In the genomic region with DNA sequence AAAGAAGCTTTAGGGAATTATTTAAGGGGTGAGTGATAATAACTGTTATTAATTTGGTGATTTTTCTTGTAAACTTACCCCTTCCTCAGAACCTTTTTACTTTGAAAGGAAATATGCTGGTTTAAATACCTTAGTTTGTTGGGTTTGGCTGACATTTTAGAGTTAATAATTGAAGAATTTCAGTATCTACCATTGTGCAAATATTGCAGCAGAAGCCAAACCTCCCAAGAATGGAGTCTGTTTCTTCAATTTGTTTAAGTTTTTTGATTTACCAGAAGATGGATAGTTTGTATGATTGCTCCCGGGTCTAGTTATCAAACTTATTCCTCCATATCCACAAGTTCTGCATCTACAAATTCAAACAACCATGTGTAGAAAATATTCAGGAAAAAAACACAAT, we compare ENCODE assay signal across 18 cellular contexts.
DNase-seq lines count a peak whose midpoint lies in the region; ATAC-seq, FAIRE-seq and TF ChIP-seq lines count a peak whose summit lies in the region.
"Had no signal": no experiment of that assay in that cellular context is flagged by ENCODE, and none has a peak within 500 bp of the region (broad histone marks: within the 10 kb centered on the region; RNA-seq: fewer than 3 reads in every experiment).

No MANE protein-coding gene starts in this region.

- FAIRE-seq in A549 (lab: Jason Lieb, UNC), result peak; percentile 94
- FAIRE-seq: GM12878, GM18507, H54, HTR-8/SVneo had no signal

- no peak for TF ChIP-seq RAD21 in A549 (conservative IDR thresholded peaks at IDR 0.05 in 1 of 2, IDR thresholded peaks at IDR 0.05 in 1 of 2)
- no peak for TF ChIP-seq RAD21 in liver (IDR thresholded peaks at IDR 0.05)

- H3K9me3 ChIP-seq in A549 (no peaks in the 10 kb centered on the region), liver (ENCODE audit: control insufficient read depth in 4 of 4, low read length in 3 of 4) (no peaks in the 10 kb centered on the region)

- CTCF ChIA-PET in A549 (lab: Yijun Ruan, JAX), result interaction anchor here (0.9 to 1.6 kb wide), 3 partner anchors 8 to 13 kb away, joined by 3 to 6 read pairs (median 3); no protein-coding TSS in a partner anchor
- CTCF ChIA-PET in activated CD4-positive, alpha-beta T cell treated with anti-CD3 and anti-CD28 coated beads, Interleukin-2, amount 10 ng/mL, durations not matched to agents 7 days and 5 days (lab: Charles Lee), result interaction anchor here (1.0 kb wide), 1 partner anchor 163 kb away, joined by 7 read pairs; no protein-coding TSS in a partner anchor

- intact Hi-C loops in dorsolateral prefrontal cortex (cut with DNase I), result no loop called here

- 6% methylated on average over 1 of the region's 1 CpG for WGBS in A549 (ENCODE audit: missing lambda C conversion rate)
- WGBS in liver, result 39% methylated on average over 1 of the region's 1 CpG

- no peak for TF ChIP-seq EP300 in A549 (IDR thresholded peaks at IDR 0.05)

- no peaks in the 10 kb centered on the region for H3K27me3 ChIP-seq in liver (ENCODE audit: control insufficient read depth in 4 of 4, insufficient read depth in 4 of 4, low read length in 3 of 4)
- no peaks in the 10 kb centered on the region for H3K27me3 ChIP-seq in dorsolateral prefrontal cortex

- POLR2A ChIA-PET in A549 (lab: Yijun Ruan, JAX), result interaction anchor here (1.5 kb wide), 1 partner anchor 77 kb away, joined by 4 read pairs; the partner anchor contains the start of gene ATRN
- POLR2A ChIA-PET in activated CD4-positive, alpha-beta T cell treated with anti-CD3 and anti-CD28 coated beads, Interleukin-2, amount 10 ng/mL, durations not matched to agents 7 days and 5 days (lab: Charles Lee), result no interaction called here

- no peak overlapping the region for H3K9ac ChIP-seq in liver (ENCODE audit: low read depth in 1 of 2, low read length in 2 of 2)
- H3K9ac ChIP-seq: GM23248 had no signal

- H3K27ac Mint-ChIP-seq in chondrocyte (ENCODE audit: unreplicated experiment), result peak overlapping the region; percentile 75
- H3K27ac Mint-ChIP-seq in activated CD4-positive, alpha-beta T cell treated with anti-CD3 and anti-CD28 coated beads, Interleukin-2, amount 10 ng/mL, durations not matched to agents 7 days and 5 days, result no peak overlapping the region
- H3K27ac Mint-ChIP-seq: B cell; CD4-positive, alpha-beta T cell had no signal

- no peak for TF ChIP-seq CTCF in A549 (IDR thresholded peaks at IDR 0.05)
- TF ChIP-seq CTCF in chondrocyte (IDR thresholded peaks at IDR 0.05), result no peak
- no peak for TF ChIP-seq CTCF in liver (IDR thresholded peaks at IDR 0.05; ENCODE audit: low read depth, low read length, missing input control)
- TF ChIP-seq CTCF in dorsolateral prefrontal cortex (IDR thresholded peaks at IDR 0.05 in 54 of 56, conservative IDR thresholded peaks at IDR 0.05 in 2 of 56; ENCODE audit: low read depth in 1 of 56, partially characterized antibody in 56 of 56), result no peak

- no peak for TF ChIP-seq POLR2A in A549 (IDR thresholded peaks at IDR 0.05; ENCODE audit: low read length)

- H3K4me3 Mint-ChIP-seq in chondrocyte (ENCODE audit: unreplicated experiment), result no peak overlapping the region
- H3K4me3 Mint-ChIP-seq in activated CD4-positive, alpha-beta T cell treated with anti-CD3 and anti-CD28 coated beads, Interleukin-2, amount 10 ng/mL, durations not matched to agents 7 days and 5 days, result no peak overlapping the region
- H3K4me3 Mint-ChIP-seq: B cell; CD4-positive, alpha-beta T cell had no signal

- H3K4me1 Mint-ChIP-seq in chondrocyte (ENCODE audit: low read depth), result peaks cover 26% of the 10 kb centered on the region
- H3K4me1 Mint-ChIP-seq in activated CD4-positive, alpha-beta T cell treated with anti-CD3 and anti-CD28 coated beads, Interleukin-2, amount 10 ng/mL, durations not matched to agents 7 days and 5 days, result no peaks in the 10 kb centered on the region
- H3K4me1 Mint-ChIP-seq: B cell had no signal

- H3K27ac ChIP-seq in A549 (peak overlapping the region; percentile 65 to 82), liver (ENCODE audit: low read depth in 1 of 2, low read length in 2 of 2) (no peak overlapping the region), dorsolateral prefrontal cortex (no peak overlapping the region)
- H3K27ac ChIP-seq: GM23248 had no signal

- H3K27me3 Mint-ChIP-seq in chondrocyte (ENCODE audit: low read depth), result no peaks in the 10 kb centered on the region
- H3K27me3 Mint-ChIP-seq in activated CD4-positive, alpha-beta T cell treated with anti-CD3 and anti-CD28 coated beads, Interleukin-2, amount 10 ng/mL, durations not matched to agents 7 days and 5 days, result no peaks in the 10 kb centered on the region
- H3K27me3 Mint-ChIP-seq: B cell; CD4-positive, alpha-beta T cell had no signal

- H3K4me2 ChIP-seq in A549, result peak overlapping the region; percentile 66

- DNase-seq in A549 (ENCODE audit: low read depth in 1 of 2, low spot score in 1 of 2), result peak; percentile 23 to 44
- DNase-seq in HuH-7.5 (ENCODE audit: low spot score), result peak; percentile 19
- DNase-seq in chondrocyte (ENCODE audit: low spot score), result no peak
- DNase-seq in dorsolateral prefrontal cortex, result no peak
- no peak for DNase-seq in activated CD4-positive, alpha-beta T cell treated with anti-CD3 and anti-CD28 coated beads, Interleukin-2, amount 10 ng/mL, durations not matched to agents 7 days and 5 days
- DNase-seq: C1 segment of cervical spinal cord; CD4-positive, alpha-beta T cell; DMS79; GM23248; IMR-90 had no signal

- no peaks in the 10 kb centered on the region for H3K9me3 Mint-ChIP-seq in chondrocyte (ENCODE audit: low read depth)
- no peaks in the 10 kb centered on the region for H3K9me3 Mint-ChIP-seq in activated CD4-positive, alpha-beta T cell treated with anti-CD3 and anti-CD28 coated beads, Interleukin-2, amount 10 ng/mL, durations not matched to agents 7 days and 5 days
- H3K9me3 Mint-ChIP-seq: CD4-positive, alpha-beta T cell had no signal

- peaks cover 17% of the 10 kb centered on the region for H3K36me3 Mint-ChIP-seq in chondrocyte (ENCODE audit: low read depth)
- H3K36me3 Mint-ChIP-seq in activated CD4-positive, alpha-beta T cell treated with anti-CD3 and anti-CD28 coated beads, Interleukin-2, amount 10 ng/mL, durations not matched to agents 7 days and 5 days (ENCODE audit: low read depth), result peaks cover 2% of the 10 kb centered on the region

- peak in 1 of 2 experiments; percentile 42; a peak in 2 of 6 replicates for ATAC-seq in A549
- no peak for ATAC-seq in GM21367 (IDR thresholded peaks at IDR 0.05; ENCODE audit: unreplicated experiment)
- ATAC-seq in HG03108 (IDR thresholded peaks at IDR 0.05; ENCODE audit: unreplicated experiment), result no peak
- ATAC-seq: GM12878 had no signal

- peaks cover 0 to 6% (median under 1%) of the 10 kb centered on the region in 4 donors for H3K36me3 ChIP-seq in liver (ENCODE audit: control insufficient read depth in 4 of 4, insufficient read depth in 3 of 4, low read depth in 1 of 4, low read length in 3 of 4)

- H3K4me3 ChIP-seq in A549 (no peak overlapping the region), liver (ENCODE audit: low read depth in 1 of 3, low read length in 3 of 3) (no peak overlapping the region), dorsolateral prefrontal cortex (no peak overlapping the region)
- H3K4me3 ChIP-seq: GM12878, GM23248 had no signal

- H3K4me1 ChIP-seq in A549 (peaks cover 66% of the 10 kb centered on the region), liver (ENCODE audit: control insufficient read depth in 4 of 4, insufficient read depth in 4 of 4, low read length in 3 of 4) (peaks cover 5 to 49% (median 35%) of the 10 kb centered on the region in 4 donors)

TF ChIP-seq in A549, 52 proteins besides CTCF, POLR2A, EP300 and RAD21:
- TF ChIP-seq BHLHE40 (IDR thresholded peaks at IDR 0.05; ENCODE audit: low read depth, low read length), result no peak
- peak; percentile 60 to 63; a peak in 2 of 4 replicates for TF ChIP-seq CEBPB (IDR thresholded peaks at IDR 0.05)

TF ChIP-seq in liver, 16 proteins besides CTCF, POLR2A, EP300 and RAD21:
- no peak for TF ChIP-seq FOXA2 (IDR thresholded peaks at IDR 0.05)
- peak; percentile 85 for TF ChIP-seq YY1 (IDR thresholded peaks at IDR 0.05)
- TF ChIP-seq RXRA (IDR thresholded peaks at IDR 0.05), result peak; percentile 15 to 22
- TF ChIP-seq JUND (IDR thresholded peaks at IDR 0.05), result peak in 1 of 2 donors; percentile 13
- TF ChIP-seq HNF4A (conservative IDR thresholded peaks at IDR 0.05), result peak in 1 of 2 donors; percentile 22

Comparison
In these comparisons a context has a peak if more than half of its experiments do, and no peak if none do; other contexts are left out.
1. DNase-seq: peak in A549 (2 of 2) and HuH-7.5 (single experiment); none in chondrocyte (single experiment), dorsolateral prefrontal cortex (0 of 10) and activated CD4-positive, alpha-beta T cell treated with anti-CD3 and anti-CD28 coated beads, Interleukin-2, amount 10 ng/mL, durations not matched to agents 7 days and 5 days (single experiment).
2. H3K27ac ChIP-seq: peak in A549 (2 of 2); none in liver (0 of 2) and dorsolateral prefrontal cortex (0 of 59).